ENCODE assay signal across 15 cellular contexts in genomic region chr1:37519613-37520012, GRCh38. TPM values are rescaled to one million over a fixed set of nuclear protein-coding genes. Genes with fewer than 3 reads are reported as not detected.
DNase-seq lines count a peak whose midpoint lies in the region; ATAC-seq and TF ChIP-seq lines count a peak whose summit lies in the region.
"Had no signal": no experiment of that assay in that cellular context is flagged by ENCODE, and none has a peak within 500 bp of the region (broad histone marks: within the 10 kb centered on the region; RNA-seq: fewer than 3 reads in every experiment).

No MANE protein-coding gene starts in this region.

- H3K79me2 ChIP-seq in GM23338 (replicated peaks; ENCODE audit: insufficient read depth) = no peaks in the 10 kb centered on the region

- TF ChIP-seq CTCF in GM23338 (conservative IDR thresholded peaks at IDR 0.05; ENCODE audit: low read depth in 2 of 2) = no peak
- no peak for TF ChIP-seq CTCF in nephron (IDR thresholded peaks at IDR 0.05; ENCODE audit: unreplicated experiment in 3 of 3)
- TF ChIP-seq CTCF in foreskin keratinocyte (conservative IDR thresholded peaks at IDR 0.05) = no peak

- H3K27ac Mint-ChIP-seq in T-helper 1 cell treated with Interleukin-12 subunit alpha and Interleukin-12 subunit beta and Interleukin-4 antibody, amounts not matched to agents 30 μg/mL and 1 μg/mL, for 36 hours = peak overlapping the region; percentile 75
- H3K27ac Mint-ChIP-seq in GM23338 = no peak overlapping the region
- peak overlapping the region; percentile 93 for H3K27ac Mint-ChIP-seq in activated naive CD8-positive, alpha-beta T cell treated with anti-CD3 and anti-CD28 coated beads for 36 hours
- no peak overlapping the region for H3K27ac Mint-ChIP-seq in nephron

- H3K9me3 Mint-ChIP-seq in T-helper 1 cell treated with Interleukin-12 subunit alpha and Interleukin-12 subunit beta and Interleukin-4 antibody, amounts not matched to agents 30 μg/mL and 1 μg/mL, for 36 hours = peaks cover 4% of the 10 kb centered on the region
- H3K9me3 Mint-ChIP-seq in GM23338 = no peaks in the 10 kb centered on the region; the same call in 2 of the 3 replicates
- peaks cover 10% of the 10 kb centered on the region for H3K9me3 Mint-ChIP-seq in activated naive CD8-positive, alpha-beta T cell treated with anti-CD3 and anti-CD28 coated beads for 36 hours
- H3K9me3 Mint-ChIP-seq in nephron = no peaks in the 10 kb centered on the region

- H3K4me1 Mint-ChIP-seq in T-helper 1 cell treated with Interleukin-12 subunit alpha and Interleukin-12 subunit beta and Interleukin-4 antibody, amounts not matched to agents 30 μg/mL and 1 μg/mL, for 36 hours (ENCODE audit: low read depth) = peaks cover 19% of the 10 kb centered on the region
- H3K4me1 Mint-ChIP-seq in GM23338 = peaks cover 15% of the 10 kb centered on the region
- H3K4me1 Mint-ChIP-seq in activated naive CD8-positive, alpha-beta T cell treated with anti-CD3 and anti-CD28 coated beads for 36 hours = peaks cover 30% of the 10 kb centered on the region
- H3K4me1 Mint-ChIP-seq in nephron = peaks cover 12% of the 10 kb centered on the region

- H3K27ac ChIP-seq in GM23338 (ENCODE audit: low read depth) (no peak overlapping the region), foreskin keratinocyte (no peak overlapping the region)
- H3K27ac ChIP-seq: 22Rv1, thyroid gland had no signal

- no peaks in the 10 kb centered on the region for H3K36me3 ChIP-seq in GM23338 (ENCODE audit: insufficient read depth)
- H3K36me3 ChIP-seq: thyroid gland had no signal

- H3K36me3 Mint-ChIP-seq in T-helper 1 cell treated with Interleukin-12 subunit alpha and Interleukin-12 subunit beta and Interleukin-4 antibody, amounts not matched to agents 30 μg/mL and 1 μg/mL, for 36 hours (ENCODE audit: low read depth) = no peaks in the 10 kb centered on the region
- H3K36me3 Mint-ChIP-seq in GM23338 (ENCODE audit: low read depth) (no peaks in the 10 kb centered on the region; the same call in 2 of the 3 replicates), nephron (ENCODE audit: low read depth) (no peaks in the 10 kb centered on the region)
- H3K36me3 Mint-ChIP-seq in activated naive CD8-positive, alpha-beta T cell treated with anti-CD3 and anti-CD28 coated beads for 36 hours = peaks cover 32% of the 10 kb centered on the region

- H3K4me1 ChIP-seq in GM23338 (ENCODE audit: insufficient read depth) = peaks cover 14% of the 10 kb centered on the region
- H3K4me1 ChIP-seq in foreskin keratinocyte = peaks cover 7% of the 10 kb centered on the region

- no peak overlapping the region for H3K4me2 ChIP-seq in GM23338

- H3K27me3 Mint-ChIP-seq in T-helper 1 cell treated with Interleukin-12 subunit alpha and Interleukin-12 subunit beta and Interleukin-4 antibody, amounts not matched to agents 30 μg/mL and 1 μg/mL, for 36 hours (ENCODE audit: low read depth) = no peaks in the 10 kb centered on the region
- H3K27me3 Mint-ChIP-seq in GM23338 (ENCODE audit: insufficient read depth, low read depth, poor library complexity) (peaks cover 16% of the 10 kb centered on the region), nephron (ENCODE audit: low read depth) (peaks cover 16% of the 10 kb centered on the region)
- no peaks in the 10 kb centered on the region for H3K27me3 Mint-ChIP-seq in activated naive CD8-positive, alpha-beta T cell treated with anti-CD3 and anti-CD28 coated beads for 36 hours

- peaks cover 14% of the 10 kb centered on the region; the same call in 1 of the 2 replicates for H3F3A ChIP-seq in GM23338 (replicated peaks; ENCODE audit: low read depth)

- peak overlapping the region; percentile 76 for H2AFZ ChIP-seq in GM23338

- no peaks in the 10 kb centered on the region for H3K9me2 ChIP-seq in GM23338 (ENCODE audit: insufficient read depth)

- no peak for ATAC-seq in GM23338
- ATAC-seq in foreskin keratinocyte = no peak
- no peak for ATAC-seq in GM18909 (IDR thresholded peaks at IDR 0.05; ENCODE audit: poor library complexity, unreplicated experiment)

- H3K4me3 ChIP-seq in GM23338 = no peak overlapping the region
- H3K4me3 ChIP-seq: lung, thyroid gland had no signal

- H3K27me3 ChIP-seq in GM23338 (ENCODE audit: insufficient read depth) (no peaks in the 10 kb centered on the region), foreskin keratinocyte (no peaks in the 10 kb centered on the region)
- H3K27me3 ChIP-seq: thyroid gland had no signal

- H4K20me1 ChIP-seq in GM23338 (replicated peaks; ENCODE audit: insufficient read depth) = no peaks in the 10 kb centered on the region

- no peak for DNase-seq in T-helper 1 cell
- DNase-seq in GM23338 (ENCODE audit: low spot score) = no peak
- DNase-seq in activated naive CD8-positive, alpha-beta T cell treated with anti-CD3 and anti-CD28 coated beads for 36 hours = peak; percentile 29
- DNase-seq in foreskin keratinocyte = no peak
- no peak for DNase-seq in AG20443 (ENCODE audit: low spot score)
- DNase-seq: anterior cingulate cortex, NCI-H526, SIG-M5, small intestine, thyroid gland had no signal

- peak overlapping the region; percentile 76 for H3K4me3 Mint-ChIP-seq in T-helper 1 cell treated with Interleukin-12 subunit alpha and Interleukin-12 subunit beta and Interleukin-4 antibody, amounts not matched to agents 30 μg/mL and 1 μg/mL, for 36 hours
- H3K4me3 Mint-ChIP-seq in GM23338 (no peak overlapping the region), nephron (peak overlapping the region in 2 of 3 experiments; percentile 52 to 67)
- H3K4me3 Mint-ChIP-seq in activated naive CD8-positive, alpha-beta T cell treated with anti-CD3 and anti-CD28 coated beads for 36 hours = peak overlapping the region; percentile 87

TF ChIP-seq in GM23338, 12 proteins besides CTCF, POLR2A, EP300 and RAD21 (continues in another document):
- TF ChIP-seq EZH2phosphoT487 (IDR thresholded peaks at IDR 0.05; ENCODE audit: unreplicated experiment) (no peak), NANOG (IDR thresholded peaks at IDR 0.05; ENCODE audit: borderline replicate concordance) (no peak), JUNB (IDR thresholded peaks at IDR 0.05; ENCODE audit: unreplicated experiment) (no peak), EZH2 (IDR thresholded peaks at IDR 0.05; ENCODE audit: low read depth, unreplicated experiment) (no peak), ETS1 (IDR thresholded peaks at IDR 0.05) (no peak), CREB1 (CRISPR knock-in tag; IDR thresholded peaks at IDR 0.05; ENCODE audit: low read depth) (no peak)

RNA-seq across cellular contexts. Expression of gene MEAF6, which starts 5.0 kb away (rescaled TPM):
- total RNA-seq in GM23338 (2014; rRNA removed; shearing (Covaris generic)) = 58.9 and 64.5 TPM in 2 replicates
- 53.5 and 60.1 TPM in 2 replicates for polyA plus RNA-seq in GM23338 (2016; fragmentation: Nextera tagmentation; extraction: Ambion mirVana)
- 10 to 100 TPM; 78.3 to 83.3 TPM for total RNA-seq in activated naive CD8-positive, alpha-beta T cell treated with anti-CD3 and anti-CD28 coated beads for 36 hours
- 43.8 and 48.6 TPM in 2 replicates for total RNA-seq in foreskin keratinocyte
- 36.7 and 41.3 TPM in 2 replicates for polyA plus RNA-seq in foreskin keratinocyte

RNA-seq across cellular contexts. Expression of gene SNIP1, which starts 34.5 kb away (rescaled TPM):
- 11.4 and 13.3 TPM in 2 replicates for total RNA-seq in GM23338 (2014; rRNA removed; shearing (Covaris generic))
- polyA plus RNA-seq in GM23338 (2016; fragmentation: Nextera tagmentation; extraction: Ambion mirVana) (5.1 and 7.0 TPM in 2 replicates), foreskin keratinocyte (5.4 and 6.5 TPM in 2 replicates)
- total RNA-seq in activated naive CD8-positive, alpha-beta T cell treated with anti-CD3 and anti-CD28 coated beads for 36 hours = 10 to 100 TPM; 25.2 to 27.6 TPM
- total RNA-seq in foreskin keratinocyte = 9.5 and 10.0 TPM in 2 replicates

RNA-seq across cellular contexts. Expression of gene DNALI1, which starts 37.1 kb away (rescaled TPM):
- 5.4 TPM in 2 replicates for total RNA-seq in GM23338 (2014; rRNA removed; shearing (Covaris generic))
- polyA plus RNA-seq in GM23338 (2016; fragmentation: Nextera tagmentation; extraction: Ambion mirVana) (21.6 and 25.6 TPM in 2 replicates), foreskin keratinocyte (0.77 and 1.5 TPM in 2 replicates)
- total RNA-seq in activated naive CD8-positive, alpha-beta T cell treated with anti-CD3 and anti-CD28 coated beads for 36 hours = not detected
- 0.71 and 0.78 TPM in 2 replicates for total RNA-seq in foreskin keratinocyte

RNA-seq across cellular contexts. Expression of gene ZC3H12A, which starts 45.2 kb away (rescaled TPM):
- total RNA-seq in GM23338 (2014; rRNA removed; shearing (Covaris generic)) = 7.0 and 9.3 TPM in 2 replicates
- 7.3 and 9.0 TPM in 2 replicates for polyA plus RNA-seq in GM23338 (2016; fragmentation: Nextera tagmentation; extraction: Ambion mirVana)
- 10 to 100 TPM; 29.2 to 29.4 TPM for total RNA-seq in activated naive CD8-positive, alpha-beta T cell treated with anti-CD3 and anti-CD28 coated beads for 36 hours
- total RNA-seq in foreskin keratinocyte = 24.5 and 32.4 TPM in 2 replicates
- polyA plus RNA-seq in foreskin keratinocyte = 19.9 and 23.0 TPM in 2 replicates

Comparison
In these comparisons a context has a peak if more than half of its experiments do, and no peak if none do; other contexts are left out.
1. H3K27ac Mint-ChIP-seq: peak in T-helper 1 cell treated with Interleukin-12 subunit alpha and Interleukin-12 subunit beta and Interleukin-4 antibody, amounts not matched to agents 30 μg/mL and 1 μg/mL, for 36 hours (single experiment) and activated naive CD8-positive, alpha-beta T cell treated with anti-CD3 and anti-CD28 coated beads for 36 hours (single experiment); none in GM23338 (single experiment) and nephron (0 of 3).